In the genomic region with DNA sequence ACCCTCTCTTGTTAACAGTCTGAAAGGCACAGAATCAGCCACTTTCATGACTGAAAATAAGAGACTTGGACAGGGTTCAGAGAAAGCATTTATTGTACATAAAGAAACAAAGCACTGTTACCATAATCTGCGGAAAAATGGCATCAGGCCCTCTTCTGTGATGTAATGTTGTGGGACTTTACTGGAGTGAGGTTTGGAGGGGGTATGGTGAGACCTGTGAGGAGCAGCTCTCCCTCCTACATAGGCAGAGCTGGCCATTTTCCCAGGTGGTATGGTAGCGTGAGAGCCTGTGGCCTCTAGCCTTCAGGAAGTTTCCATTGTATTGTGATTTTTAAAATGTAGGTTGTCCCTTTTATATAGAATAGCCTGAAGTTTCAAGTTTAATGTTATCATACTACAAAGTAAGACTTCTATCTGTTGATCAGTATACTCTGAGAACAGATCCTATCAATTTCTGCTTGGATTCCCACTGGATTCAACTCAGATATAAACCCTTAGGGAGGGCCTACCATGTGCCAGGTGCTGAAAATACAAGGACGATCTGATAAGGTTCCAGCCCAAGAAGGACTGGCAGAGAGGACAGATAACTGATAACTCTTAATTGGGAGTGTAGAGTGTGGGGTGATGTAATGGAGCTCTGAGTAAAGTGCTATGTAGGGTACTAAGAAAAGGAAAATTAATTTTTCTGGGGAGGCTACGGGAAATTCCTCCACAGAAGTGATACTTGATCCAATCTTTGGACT, we compare ENCODE assay signal across 15 cellular contexts. TPM values are rescaled to one million over a fixed set of nuclear protein-coding genes. Genes with fewer than 3 reads are reported as not detected.
DNase-seq lines count a peak whose midpoint lies in the region; ATAC-seq and TF ChIP-seq lines count a peak whose summit lies in the region.
"Had no signal": no experiment of that assay in that cellular context is flagged by ENCODE, and none has a peak within 500 bp of the region (broad histone marks: within the 10 kb centered on the region; RNA-seq: fewer than 3 reads in every experiment).

No MANE protein-coding gene starts in this region.

- H3K36me3 Mint-ChIP-seq in activated T-cell treated with anti-CD3 and anti-CD28 coated beads, Interleukin-2, amount 50 U/mL, for 72 hours (ENCODE audit: insufficient read depth in 2 of 2), result no peaks in the 10 kb centered on the region
- H3K36me3 Mint-ChIP-seq: activated CD8-positive, alpha-beta memory T cell treated with anti-CD3 and anti-CD28 coated beads, Interleukin-2, amount 10 ng/mL, durations not matched to agents 7 days and 5 days had no signal

- H3K4me3 ChIP-seq in SK-N-SH (ENCODE audit: low read depth in 2 of 2, low read length in 1 of 2) (no peak overlapping the region), fibroblast of pulmonary artery (replicated peaks; ENCODE audit: low read depth, low read length) (no peak overlapping the region), thoracic aorta (peak overlapping the region; percentile 8)
- no peak overlapping the region for H3K4me3 ChIP-seq in effector memory CD4-positive, alpha-beta T cell (ENCODE audit: insufficient read depth, low read depth, low read length, poor library complexity, severe bottlenecking)
- H3K4me3 ChIP-seq: GM23248, lung, SJCRH30, skin epidermis had no signal

- no peak overlapping the region for H2AFZ ChIP-seq in SK-N-SH (ENCODE audit: low read depth)
- H2AFZ ChIP-seq: GM23248 had no signal

- H3F3A ChIP-seq in SK-N-SH (replicated peaks; ENCODE audit: insufficient read depth), result peaks cover 15% of the 10 kb centered on the region

- TF ChIP-seq EP300 in SK-N-SH (IDR thresholded peaks at IDR 0.05; ENCODE audit: borderline replicate concordance in 1 of 2, low read depth in 1 of 2, low read length in 1 of 2), result peak in 1 of 2 experiments; percentile 74; a peak in 1 of 4 replicates

- H4K20me1 ChIP-seq in SK-N-SH (ENCODE audit: insufficient read depth), result no peaks in the 10 kb centered on the region

- no peak for ATAC-seq in activated T-cell treated with anti-CD3 and anti-CD28 coated beads, Interleukin-2, amount 50 U/mL, for 72 hours (replicated peaks in 1 of 2)
- no peak for ATAC-seq in thoracic aorta (ENCODE audit: insufficient number of reproducible peaks, low FRiP score, low read depth)
- ATAC-seq in GM19452 (IDR thresholded peaks at IDR 0.05; ENCODE audit: unreplicated experiment), result no peak
- ATAC-seq: activated CD8-positive, alpha-beta memory T cell treated with anti-CD3 and anti-CD28 coated beads, Interleukin-2, amount 10 ng/mL, durations not matched to agents 7 days and 5 days had no signal

- peaks cover 37% of the 10 kb centered on the region for H3K4me1 Mint-ChIP-seq in activated T-cell treated with anti-CD3 and anti-CD28 coated beads, Interleukin-2, amount 50 U/mL, for 72 hours (ENCODE audit: low read depth)

- peak overlapping the region; percentile 17 to 55 for H3K27ac ChIP-seq in SK-N-SH (ENCODE audit: low read depth in 2 of 2, low read length in 1 of 2)
- peak overlapping the region; percentile 91 to 95 for H3K27ac ChIP-seq in thoracic aorta
- H3K27ac ChIP-seq in effector memory CD4-positive, alpha-beta T cell (ENCODE audit: insufficient read depth, low read length, poor library complexity, severe bottlenecking), result no peak overlapping the region
- H3K27ac ChIP-seq: GM23248, SJCRH30 had no signal

- no peaks in the 10 kb centered on the region for H3K27me3 Mint-ChIP-seq in activated T-cell treated with anti-CD3 and anti-CD28 coated beads, Interleukin-2, amount 50 U/mL, for 72 hours (ENCODE audit: low read depth)
- H3K27me3 Mint-ChIP-seq: activated CD8-positive, alpha-beta memory T cell treated with anti-CD3 and anti-CD28 coated beads, Interleukin-2, amount 10 ng/mL, durations not matched to agents 7 days and 5 days had no signal

- no peaks in the 10 kb centered on the region for H3K9me3 Mint-ChIP-seq in activated T-cell treated with anti-CD3 and anti-CD28 coated beads, Interleukin-2, amount 50 U/mL, for 72 hours

- CTCF ChIA-PET in SK-N-SH (lab: Yijun Ruan, JAX), result interaction anchor here (0.6 to 18.2 kb wide), 6 partner anchors 10 to 232 kb away, joined by 3 to 569 read pairs (median 4); no protein-coding TSS in a partner anchor

- H3K9me3 ChIP-seq in SK-N-SH, result no peaks in the 10 kb centered on the region
- no peaks in the 10 kb centered on the region for H3K9me3 ChIP-seq in thoracic aorta
- no peaks in the 10 kb centered on the region for H3K9me3 ChIP-seq in effector memory CD4-positive, alpha-beta T cell (ENCODE audit: control insufficient read depth, low read length)
- H3K9me3 ChIP-seq: SJCRH30 had no signal

- TF ChIP-seq RAD21 in SK-N-SH (IDR thresholded peaks at IDR 0.05; ENCODE audit: low read length), result no peak

- H3K9me2 ChIP-seq in SK-N-SH, result no peaks in the 10 kb centered on the region

- no peaks in the 10 kb centered on the region for H3K36me3 ChIP-seq in SK-N-SH (replicated peaks in 1 of 2; ENCODE audit: control insufficient read depth in 1 of 2, insufficient read depth in 2 of 2, low read length in 1 of 2)
- no peaks in the 10 kb centered on the region for H3K36me3 ChIP-seq in thoracic aorta
- no peaks in the 10 kb centered on the region for H3K36me3 ChIP-seq in effector memory CD4-positive, alpha-beta T cell (ENCODE audit: control insufficient read depth, insufficient read depth, low read length)
- H3K36me3 ChIP-seq: SJCRH30 had no signal

- WGBS in SK-N-SH (ENCODE audit: low lambda C conversion rate), result 64% methylated on average over 4 of the region's 4 CpGs

- peak overlapping the region; percentile 64 for H3K27ac Mint-ChIP-seq in activated T-cell treated with anti-CD3 and anti-CD28 coated beads, Interleukin-2, amount 50 U/mL, for 72 hours
- H3K27ac Mint-ChIP-seq: activated CD8-positive, alpha-beta memory T cell treated with anti-CD3 and anti-CD28 coated beads, Interleukin-2, amount 10 ng/mL, durations not matched to agents 7 days and 5 days had no signal

- H3K27me3 ChIP-seq in SK-N-SH (ENCODE audit: insufficient read depth) (no peaks in the 10 kb centered on the region), thoracic aorta (replicated peaks; ENCODE audit: insufficient read depth) (no peaks in the 10 kb centered on the region)
- H3K27me3 ChIP-seq in effector memory CD4-positive, alpha-beta T cell (replicated peaks; ENCODE audit: control insufficient read depth, insufficient read depth, low read length, poor library complexity, severe bottlenecking), result no peaks in the 10 kb centered on the region
- H3K27me3 ChIP-seq: SJCRH30 had no signal

- peaks cover 16 to 34% of the 10 kb centered on the region in 2 experiments for H3K4me1 ChIP-seq in SK-N-SH (ENCODE audit: control insufficient read depth in 1 of 2, insufficient read depth in 2 of 2, low read depth in 1 of 2, low read length in 1 of 2)
- peaks cover 26 to 43% of the 10 kb centered on the region in 2 donors for H3K4me1 ChIP-seq in thoracic aorta (ENCODE audit: control insufficient read depth in 1 of 2, low read depth in 2 of 2)
- H3K4me1 ChIP-seq in effector memory CD4-positive, alpha-beta T cell (ENCODE audit: control insufficient read depth, insufficient read depth, low read length, poor library complexity, severe bottlenecking), result peaks cover 26% of the 10 kb centered on the region

- POLR2A ChIA-PET in SK-N-SH (lab: Yijun Ruan, JAX), result no interaction called here

- TF ChIP-seq CTCF in SK-N-SH (IDR thresholded peaks at IDR 0.05) (no peak), fibroblast of pulmonary artery (IDR thresholded peaks at IDR 0.05; ENCODE audit: low read length, missing control alignments) (no peak), thoracic aorta (IDR thresholded peaks at IDR 0.05) (no peak)

- no peak overlapping the region for H3K9ac ChIP-seq in SK-N-SH
- H3K9ac ChIP-seq: GM23248 had no signal

- no peak for DNase-seq in activated T-cell treated with anti-CD3 and anti-CD28 coated beads, Interleukin-2, amount 50 U/mL, for 72 hours
- no peak for DNase-seq in activated T-cell treated with anti-CD3 and anti-CD28 coated beads, Interleukin-2, amount 50 U/mL, for 48 hours
- DNase-seq in SK-N-SH (peak; percentile 42), fibroblast of pulmonary artery (ENCODE audit: low read depth) (peak; percentile 79), thoracic aorta (ENCODE audit: low spot score) (no peak), NCI-H345 treated with DMSO at 0.1 percent for 48 hours (lab: John Stamatoyannopoulos, UW; ENCODE audit: unreplicated experiment) (no peak)
- DNase-seq in effector memory CD4-positive, alpha-beta T cell, result no peak
- DNase-seq: activated CD8-positive, alpha-beta memory T cell treated with anti-CD3 and anti-CD28 coated beads, Interleukin-2, amount 10 ng/mL, durations not matched to agents 7 days and 5 days; GM23248; occipital lobe; SJCRH30; stimulated activated naive CD4-positive, alpha-beta T cell treated with Interleukin-2 at 50 U/mL for 16 hours had no signal

- peaks cover under 1% of the 10 kb centered on the region; the same call in 1 of the 2 replicates for H3K79me2 ChIP-seq in SK-N-SH (ENCODE audit: insufficient read depth)

- no peak overlapping the region for H3K4me3 Mint-ChIP-seq in activated T-cell treated with anti-CD3 and anti-CD28 coated beads, Interleukin-2, amount 50 U/mL, for 72 hours
- H3K4me3 Mint-ChIP-seq: activated CD8-positive, alpha-beta memory T cell treated with anti-CD3 and anti-CD28 coated beads, Interleukin-2, amount 10 ng/mL, durations not matched to agents 7 days and 5 days had no signal

- H3K4me2 ChIP-seq in SK-N-SH, result no peak overlapping the region

TF ChIP-seq in SK-N-SH, 30 proteins besides CTCF, POLR2A, EP300 and RAD21 (continues in another document):
- TF ChIP-seq IRF3 (IDR thresholded peaks at IDR 0.05; ENCODE audit: low read depth, low read length) (no peak), MXI1 (IDR thresholded peaks at IDR 0.05; ENCODE audit: low read depth, low read length) (peak; percentile 47; the same call in 1 of the 2 replicates), FOSL2 (IDR thresholded peaks at IDR 0.05; ENCODE audit: borderline replicate concordance, low read depth) (no peak), NRF1 (IDR thresholded peaks at IDR 0.05; ENCODE audit: low read depth, low read length) (no peak), GATA2 (CRISPR knock-in tag; IDR thresholded peaks at IDR 0.05) (peak; percentile 94), RFX5 (IDR thresholded peaks at IDR 0.05; ENCODE audit: low read length) (0 out of 2 replicates have a peak, but pooled peaks have one; percentile 8)

RNA-seq across cellular contexts. Expression of gene YPEL2, which starts 4.1 kb away (rescaled TPM):
- total RNA-seq in activated T-cell treated with anti-CD3 and anti-CD28 coated beads, Interleukin-2, amount 50 U/mL, for 72 hours, result 10 to 100 TPM; 13.4 to 18.9 TPM
- 3.2 and 5.5 TPM in 2 replicates for polyA plus RNA-seq in SK-N-SH (2012; rRNA removed)
- polyA plus RNA-seq in SK-N-SH (2012; cell fraction: cytosol; rRNA removed), result 4.7 and 5.4 TPM in 2 replicates
- 5.5 and 10.2 TPM in 2 replicates for polyA plus RNA-seq in SK-N-SH (2012; cell fraction: nucleus; rRNA removed)
- total RNA-seq in thoracic aorta, result 10 to 100 TPM; 64.2 to 79.9 TPM

Comparison
In these comparisons a context has a peak if more than half of its experiments do, and no peak if none do; other contexts are left out.
1. DNase-seq: peak in SK-N-SH (single experiment) and fibroblast of pulmonary artery (single experiment); none in activated T-cell treated with anti-CD3 and anti-CD28 coated beads, Interleukin-2, amount 50 U/mL, for 72 hours (0 of 2), activated T-cell treated with anti-CD3 and anti-CD28 coated beads, Interleukin-2, amount 50 U/mL, for 48 hours (0 of 2), thoracic aorta (single experiment), effector memory CD4-positive, alpha-beta T cell (0 of 3) and NCI-H345 treated with DMSO at 0.1 percent for 48 hours (single experiment).